ENCODE assay signal across 6 cellular contexts in the genomic region with DNA sequence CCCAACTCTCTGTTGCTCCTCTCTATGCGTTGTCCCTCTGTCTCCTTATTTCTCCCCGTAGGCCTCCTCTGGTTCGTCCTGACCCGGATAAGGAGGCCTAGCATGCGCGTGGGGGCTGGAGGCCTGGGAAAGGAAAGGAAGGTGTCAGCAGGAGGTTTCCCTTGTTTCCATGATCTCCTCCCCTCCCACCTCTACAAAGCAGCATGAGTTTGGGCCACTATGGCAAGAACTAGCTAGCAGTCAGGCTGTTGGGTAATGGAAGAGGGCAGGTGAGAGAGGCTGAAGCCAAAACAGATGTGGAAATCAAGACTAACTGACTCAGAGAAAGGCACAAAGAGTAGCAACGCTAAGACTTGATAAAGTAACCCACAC. TPM values are rescaled to one million over a fixed set of nuclear protein-coding genes. Genes with fewer than 3 reads are reported as not detected.
DNase-seq lines count a peak whose midpoint lies in the region; ATAC-seq and TF ChIP-seq lines count a peak whose summit lies in the region.

No MANE protein-coding gene starts in this region.

- intact Hi-C loops in esophagus squamous epithelium (cut with DNase I) = no loop called here

- no peak overlapping the region for H3K27ac ChIP-seq in SJCRH30
- H3K27ac ChIP-seq in esophagus squamous epithelium = peak overlapping the region; percentile 74 to 89 (median 88)

- H3K36me3 ChIP-seq in SJCRH30 = no peaks in the 10 kb centered on the region
- no peaks in the 10 kb centered on the region for H3K36me3 ChIP-seq in esophagus squamous epithelium

- no peak for ATAC-seq in stimulated activated memory B cell treated with anti-CD40 and anti-IgM and Interleukin-4, amounts not matched to agents 10 μg/mL and 1 μg/mL and 100 μg/mL, for 72 hours

- H3K9me3 Mint-ChIP-seq in stimulated activated memory B cell treated with anti-CD40 and anti-IgM and Interleukin-4, amounts not matched to agents 10 μg/mL and 1 μg/mL and 100 μg/mL, for 72 hours = no peaks in the 10 kb centered on the region

- no peak for TF ChIP-seq POLR2A in esophagus squamous epithelium (IDR thresholded peaks at IDR 0.05)

- no peaks in the 10 kb centered on the region for H3K36me3 Mint-ChIP-seq in stimulated activated memory B cell treated with anti-CD40 and anti-IgM and Interleukin-4, amounts not matched to agents 10 μg/mL and 1 μg/mL and 100 μg/mL, for 72 hours

- 15 to 22% methylated on average over 4 to 7 of the region's 7 CpGs for WGBS in esophagus squamous epithelium, 2 donors

- H3K4me3 ChIP-seq in SJCRH30 = peak overlapping the region; percentile 65
- peak overlapping the region; percentile 58 to 88 (median 87) for H3K4me3 ChIP-seq in esophagus squamous epithelium

- DNase-seq in SJCRH30 = peak in 1 of 2 experiments; percentile 18
- no peak for DNase-seq in esophagus squamous epithelium (lab: John Stamatoyannopoulos, UW)
- no peak for DNase-seq in cerebellar nuclear complex (lab: John Stamatoyannopoulos, UW)
- no peak for DNase-seq in NCI-H2081 treated with DMSO at 0.1 percent for 48 hours (lab: John Stamatoyannopoulos, UW)
- no peak for DNase-seq in DMS79 treated with DMSO at 0.1 percent for 48 hours (lab: John Stamatoyannopoulos, UW)

- no peak for TF ChIP-seq CTCF in esophagus squamous epithelium (IDR thresholded peaks at IDR 0.05)

- peaks cover 11% of the 10 kb centered on the region for H3K27me3 Mint-ChIP-seq in stimulated activated memory B cell treated with anti-CD40 and anti-IgM and Interleukin-4, amounts not matched to agents 10 μg/mL and 1 μg/mL and 100 μg/mL, for 72 hours

- H3K27ac Mint-ChIP-seq in stimulated activated memory B cell treated with anti-CD40 and anti-IgM and Interleukin-4, amounts not matched to agents 10 μg/mL and 1 μg/mL and 100 μg/mL, for 72 hours = peak overlapping the region; percentile 3

- peaks cover 25% of the 10 kb centered on the region for H3K4me1 ChIP-seq in SJCRH30
- H3K4me1 ChIP-seq in esophagus squamous epithelium = peaks cover 16 to 48% (median 21%) of the 10 kb centered on the region in 3 donors

- no peaks in the 10 kb centered on the region for H3K9me3 ChIP-seq in SJCRH30 (replicated peaks)
- H3K9me3 ChIP-seq in esophagus squamous epithelium = no peaks in the 10 kb centered on the region

- H3K4me3 Mint-ChIP-seq in stimulated activated memory B cell treated with anti-CD40 and anti-IgM and Interleukin-4, amounts not matched to agents 10 μg/mL and 1 μg/mL and 100 μg/mL, for 72 hours = peak overlapping the region; percentile 86

- no peaks in the 10 kb centered on the region for H3K27me3 ChIP-seq in SJCRH30
- peaks cover 0 to 7% (median 0%) of the 10 kb centered on the region in 4 donors for H3K27me3 ChIP-seq in esophagus squamous epithelium

- H3K4me1 Mint-ChIP-seq in stimulated activated memory B cell treated with anti-CD40 and anti-IgM and Interleukin-4, amounts not matched to agents 10 μg/mL and 1 μg/mL and 100 μg/mL, for 72 hours = peaks cover 16% of the 10 kb centered on the region

RNA-seq across cellular contexts. Expression of gene SEMA6C, which starts 0.7 kb away (rescaled TPM):
- total RNA-seq in SJCRH30 (2014; rRNA removed; shearing (Covaris generic)) = 11.2 and 12.5 TPM in 2 replicates
- total RNA-seq in esophagus squamous epithelium = 1 to 10 TPM in 3 of 4 donors, under 1 TPM in 1; 0.91 to 3.8 (median 2.0) TPM

RNA-seq across cellular contexts. Expression of gene TNFAIP8L2, which starts 9.3 kb away (rescaled TPM):
- not detected in 2 replicates for total RNA-seq in SJCRH30 (2014; rRNA removed; shearing (Covaris generic))
- 1 to 10 TPM in 2 of 4 donors, not detected in 2; 2.3 to 5.7 TPM for total RNA-seq in esophagus squamous epithelium

RNA-seq across cellular contexts. Expression of gene LYSMD1, which starts 18.6 kb away (rescaled TPM):
- total RNA-seq in SJCRH30 (2014; rRNA removed; shearing (Covaris generic)) = 13.4 and 15.8 TPM in 2 replicates
- 1 to 10 TPM; 4.6 to 8.8 (median 5.9) TPM for total RNA-seq in esophagus squamous epithelium

RNA-seq across cellular contexts. Expression of gene SCNM1, which starts 18.8 kb away (rescaled TPM):
- 48.9 and 57.8 TPM in 2 replicates for total RNA-seq in SJCRH30 (2014; rRNA removed; shearing (Covaris generic))
- total RNA-seq in esophagus squamous epithelium = 10 to 100 TPM; 15.2 to 29.8 (median 18.5) TPM

RNA-seq across cellular contexts. Expression of gene TMOD4, which starts 28.7 kb away (rescaled TPM):
- total RNA-seq in SJCRH30 (2014; rRNA removed; shearing (Covaris generic)) = not detected in 2 replicates
- total RNA-seq in esophagus squamous epithelium = not detected
